20 cellular contexts compared by ENCODE assay signal in genomic region chr2:7073901-7074300, GRCh38.
"Had no signal": no experiment of that assay in that cellular context is flagged by ENCODE, and none has a peak within 500 bp of the region (broad histone marks: within the 10 kb centered on the region; RNA-seq: fewer than 3 reads in every experiment).

No MANE protein-coding gene starts in this region.

- H3K27me3 ChIP-seq: MG63, SJSA1 had no signal

- H3K4me1 ChIP-seq: SJSA1 had no signal

- DNase-seq: IMR-90, Karpas-422, KG1, MG63, NCI-H1092, NCI-H1105 treated with DMSO at 0.1 percent for 48 hours, NCI-H1417 treated with DMSO at 0.1 percent for 48 hours, NCI-H146, NCI-H1694 treated with DMSO at 0.1 percent for 48 hours, NCI-H1930, NCI-H2081, NCI-H2107, NCI-H2227 treated with DMSO at 0.1 percent for 48 hours, NCI-H69, NCI-H774, Right ventricle myocardium superior, RPMI8226, SIG-M5 had no signal

- H3K36me3 ChIP-seq: MG63, SJSA1 had no signal

- H3K4me3 ChIP-seq: MG63, SJSA1 had no signal

- ATAC-seq: HepG2 had no signal

- H3K27ac ChIP-seq: SJSA1 had no signal

- H3K9me3 ChIP-seq: MG63, SJSA1 had no signal
